ENCODE assay signal across 12 cellular contexts in genomic region chr5:116037236-116037822, GRCh38. TPM values are rescaled to one million over a fixed set of nuclear protein-coding genes. Genes with fewer than 3 reads are reported as not detected.
A peak's percentile ranks its signal among the peaks of the same experiment; 100 is the strongest.
DNase-seq lines count a peak whose midpoint lies in the region; TF ChIP-seq lines count a peak whose summit lies in the region.
"Had no signal": no experiment of that assay in that cellular context is flagged by ENCODE, and none has a peak within 500 bp of the region (broad histone marks: within the 10 kb centered on the region; RNA-seq: fewer than 3 reads in every experiment).

No MANE protein-coding gene starts in this region.

- TF ChIP-seq CTCF in GM12865 (IDR thresholded peaks at IDR 0.05; ENCODE audit: insufficient read depth, low read depth, low read length, missing control alignments): no peak
- TF ChIP-seq CTCF in LNCaP clone FGC (IDR thresholded peaks at IDR 0.05; ENCODE audit: control insufficient read depth, extremely low read depth, insufficient read depth): peak; percentile 33
- peak; percentile 21 for TF ChIP-seq CTCF in cardiac fibroblast (IDR thresholded peaks at IDR 0.05; ENCODE audit: low read depth, low read length)

- DNase-seq in GM12865 (ENCODE audit: low read depth) (peak; percentile 22), LNCaP clone FGC (ENCODE audit: low read depth) (no peak), cardiac fibroblast (ENCODE audit: low read depth in 2 of 2) (peak; percentile 24 to 43), renal cortical epithelial cell (ENCODE audit: low read depth) (peak; percentile 11), OCI-M2 (lab: John Stamatoyannopoulos, UW; ENCODE audit: unreplicated experiment) (no peak), medulla oblongata (ENCODE audit: extremely low spot score) (no peak), amniotic stem cell (lab: John Stamatoyannopoulos, UW) (no peak)
- DNase-seq: activated CD4-positive, CD25-positive, alpha-beta regulatory T cell; aorta; DND-41; NCI-H446; SJCRH30 had no signal

- H3K4me3 ChIP-seq in GM12865 (ENCODE audit: low read depth, low read length) (no peak overlapping the region), LNCaP clone FGC (ENCODE audit: low read depth, low read length) (no peak overlapping the region), cardiac fibroblast (replicated peaks in 1 of 2; ENCODE audit: low read depth in 2 of 2, low read length in 2 of 2) (no peak overlapping the region)
- H3K4me3 ChIP-seq: SJCRH30 had no signal

RNA-seq across cellular contexts. Expression of gene ARL14EPL, which starts 5.1 kb away (rescaled TPM):
- 0.20 TPM in 1 of 2 replicates, not detected in the other for total RNA-seq in renal cortical epithelial cell

RNA-seq across cellular contexts. Expression of gene COMMD10, which starts 47.5 kb away (rescaled TPM):
- 42.1 and 72.8 TPM in 2 replicates for total RNA-seq in renal cortical epithelial cell

Comparison
In these comparisons a context has a peak if more than half of its experiments do, and no peak if none do; other contexts are left out.
1. DNase-seq: peak in GM12865 (single experiment), cardiac fibroblast (2 of 2) and renal cortical epithelial cell (single experiment); none in LNCaP clone FGC (single experiment), OCI-M2 (single experiment), medulla oblongata (single experiment) and amniotic stem cell (single experiment).